9 cellular contexts compared by ENCODE assay signal in genomic region chr21:42527489-42528158, GRCh38. TPM values are rescaled to one million over a fixed set of nuclear protein-coding genes. Genes with fewer than 3 reads are reported as not detected.
DNase-seq lines count a peak whose midpoint lies in the region; TF ChIP-seq lines count a peak whose summit lies in the region.
"Had no signal": no experiment of that assay in that cellular context is flagged by ENCODE, and none has a peak within 500 bp of the region (broad histone marks: within the 10 kb centered on the region; RNA-seq: fewer than 3 reads in every experiment).

No MANE protein-coding gene starts in this region.

- no peak overlapping the region for H3K4me3 Mint-ChIP-seq in endothelial cell (ENCODE audit: unreplicated experiment)

- H3K27ac Mint-ChIP-seq in endothelial cell (ENCODE audit: unreplicated experiment): no peak overlapping the region

- peaks cover 12% of the 10 kb centered on the region for H3K4me1 Mint-ChIP-seq in endothelial cell (ENCODE audit: unreplicated experiment)

- H3K27me3 Mint-ChIP-seq in endothelial cell (ENCODE audit: unreplicated experiment): peaks cover 3% of the 10 kb centered on the region

- TF ChIP-seq CTCF in colonic mucosa (IDR thresholded peaks at IDR 0.05) (no peak), endothelial cell (IDR thresholded peaks at IDR 0.05; ENCODE audit: unreplicated experiment) (no peak)

- H3K36me3 ChIP-seq in colonic mucosa: peaks cover 4% of the 10 kb centered on the region

- peak overlapping the region in 1 of 2 donors; percentile 68 for H3K9ac ChIP-seq in colonic mucosa (ENCODE audit: low read depth in 2 of 2, low read length in 2 of 2)

- DNase-seq in DMS79 treated with DMSO at 0.1 percent for 48 hours (lab: John Stamatoyannopoulos, UW) (peak; percentile 29), DMS79 (lab: John Stamatoyannopoulos, UW) (no peak), SW480 (ENCODE audit: low spot score) (peak; percentile 83), colonic mucosa (no peak), GM03348 (ENCODE audit: low spot score) (no peak), hippocampal formation (lab: John Stamatoyannopoulos, UW) (no peak), endothelial cell (ENCODE audit: low spot score) (no peak)
- peak; percentile 64 for DNase-seq in stimulated activated CD4-positive, alpha-beta T cell treated with anti-CD3 and anti-CD28 coated beads, Interleukin-15, amount 100 ng/mL, for 24 hours

- no peak overlapping the region for H3K4me3 ChIP-seq in colonic mucosa
- H3K4me3 ChIP-seq: A549 had no signal

- no peaks in the 10 kb centered on the region for H3K27me3 ChIP-seq in colonic mucosa

- no peaks in the 10 kb centered on the region for H3K9me3 Mint-ChIP-seq in endothelial cell (ENCODE audit: unreplicated experiment)

- peaks cover 4% of the 10 kb centered on the region for H3K36me3 Mint-ChIP-seq in endothelial cell (ENCODE audit: low read depth, unreplicated experiment)

- no peaks in the 10 kb centered on the region for H3K9me3 ChIP-seq in colonic mucosa
- H3K9me3 ChIP-seq: A549 had no signal

- H3K4me1 ChIP-seq in colonic mucosa: peaks cover 41% of the 10 kb centered on the region
- H3K4me1 ChIP-seq: A549 had no signal

- intact Hi-C loops in colonic mucosa (cut with DNase I): no loop called here

- H3K27ac ChIP-seq in colonic mucosa: peak overlapping the region; percentile 82
- H3K27ac ChIP-seq: A549 had no signal

RNA-seq across cellular contexts. Expression of gene SLC37A1, which starts 14.0 kb away (rescaled TPM):
- total RNA-seq in colonic mucosa: 100 to 1,000 TPM in 1 of 2 donors, 10 to 100 TPM in 1; 98.5 to 118 TPM
- 12.3 TPM for total RNA-seq in endothelial cell (ENCODE audit: unreplicated experiment)

RNA-seq across cellular contexts. Expression of gene RSPH1, which starts 31.6 kb away (rescaled TPM):
- 1 to 10 TPM; 6.9 to 7.5 TPM for total RNA-seq in colonic mucosa
- total RNA-seq in endothelial cell (ENCODE audit: unreplicated experiment): 0.82 TPM

Comparison
In these comparisons a context has a peak if more than half of its experiments do, and no peak if none do; other contexts are left out.
1. DNase-seq: peak in DMS79 treated with DMSO at 0.1 percent for 48 hours (single experiment), SW480 (single experiment) and stimulated activated CD4-positive, alpha-beta T cell treated with anti-CD3 and anti-CD28 coated beads, Interleukin-15, amount 100 ng/mL, for 24 hours (single experiment); none in DMS79 (single experiment), colonic mucosa (single experiment), GM03348 (single experiment), hippocampal formation (0 of 2) and endothelial cell (single experiment).